13 cellular contexts compared by ENCODE assay signal in genomic region chr4:33649015-33649414, GRCh38.
DNase-seq lines count a peak whose midpoint lies in the region; ATAC-seq, FAIRE-seq and TF ChIP-seq lines count a peak whose summit lies in the region.
"Had no signal": no experiment of that assay in that cellular context is flagged by ENCODE, and none has a peak within 500 bp of the region (broad histone marks: within the 10 kb centered on the region; RNA-seq: fewer than 3 reads in every experiment).

No MANE protein-coding gene starts in this region.

- H3K9me3 ChIP-seq in RWPE2 (ENCODE audit: severe bottlenecking), result no peaks in the 10 kb centered on the region
- H3K9me3 ChIP-seq in kidney (ENCODE audit: control insufficient read depth in 1 of 2, low read length in 2 of 2), result no peaks in the 10 kb centered on the region
- H3K9me3 ChIP-seq: BLaER1 treated with 17β-estradiol and CSF1 and Interleukin-3, amounts not matched to agents 10 nM and 100 nM had no signal

- no peaks in the 10 kb centered on the region for H3K36me3 Mint-ChIP-seq in type B pancreatic cell
- H3K36me3 Mint-ChIP-seq: stimulated activated effector memory CD8-positive, alpha-beta T cell treated with anti-CD3 and anti-CD28 coated beads, Interleukin-12 subunit alpha, Interleukin-12 subunit beta, amount 100 ng/mL, for 72 hours had no signal

- no peak for FAIRE-seq in kidney (lab: Jason Lieb, UNC)

- TF ChIP-seq CTCF in RWPE2 (IDR thresholded peaks at IDR 0.05; ENCODE audit: poor library complexity, severe bottlenecking) (peak; percentile 74), fibroblast of the aortic adventitia (IDR thresholded peaks at IDR 0.05; ENCODE audit: insufficient read depth, low read length) (peak; percentile 74), type B pancreatic cell (conservative IDR thresholded peaks at IDR 0.05) (peak; percentile 59), kidney (IDR thresholded peaks at IDR 0.05; ENCODE audit: borderline replicate concordance, extremely low read depth, insufficient read depth) (no peak)

- H3K4me3 Mint-ChIP-seq in type B pancreatic cell, result no peak overlapping the region
- H3K4me3 Mint-ChIP-seq: stimulated activated effector memory CD8-positive, alpha-beta T cell treated with anti-CD3 and anti-CD28 coated beads, Interleukin-12 subunit alpha, Interleukin-12 subunit beta, amount 100 ng/mL, for 72 hours had no signal

- H3K9me3 Mint-ChIP-seq in type B pancreatic cell, result no peaks in the 10 kb centered on the region

- no peak overlapping the region for H3K27ac ChIP-seq in RWPE2 (ENCODE audit: poor library complexity, severe bottlenecking)
- H3K27ac ChIP-seq in kidney (ENCODE audit: low read depth in 2 of 2, low read length in 2 of 2), result no peak overlapping the region
- H3K27ac ChIP-seq: BLaER1 treated with 17β-estradiol and CSF1 and Interleukin-3, amounts not matched to agents 10 nM and 100 nM had no signal

- H3K36me3 ChIP-seq in RWPE2 (ENCODE audit: low read depth) (no peaks in the 10 kb centered on the region), kidney (ENCODE audit: control insufficient read depth in 1 of 2, insufficient read depth in 2 of 2, low read length in 2 of 2) (no peaks in the 10 kb centered on the region)
- H3K36me3 ChIP-seq: BLaER1 treated with 17β-estradiol and CSF1 and Interleukin-3, amounts not matched to agents 10 nM and 100 nM had no signal

- H3K4me3 ChIP-seq in RWPE2 (ENCODE audit: severe bottlenecking), result no peak overlapping the region
- no peak overlapping the region for H3K4me3 ChIP-seq in fibroblast of the aortic adventitia (ENCODE audit: low read depth, low read length)
- no peak overlapping the region for H3K4me3 ChIP-seq in kidney (ENCODE audit: low read length in 2 of 2)
- H3K4me3 ChIP-seq: BLaER1 treated with 17β-estradiol and CSF1 and Interleukin-3, amounts not matched to agents 10 nM and 100 nM had no signal

- H3K4me1 ChIP-seq in RWPE2 (ENCODE audit: insufficient read depth, poor library complexity, severe bottlenecking), result no peaks in the 10 kb centered on the region
- no peaks in the 10 kb centered on the region for H3K4me1 ChIP-seq in kidney (ENCODE audit: control insufficient read depth in 1 of 2, insufficient read depth in 1 of 2, low read depth in 1 of 2, low read length in 2 of 2)
- H3K4me1 ChIP-seq: BLaER1 treated with 17β-estradiol and CSF1 and Interleukin-3, amounts not matched to agents 10 nM and 100 nM had no signal

- ATAC-seq in RWPE2 (ENCODE audit: low read depth), result peak; percentile 44; the same call in 1 of the 3 replicates
- ATAC-seq in GM18498 (IDR thresholded peaks at IDR 0.05; ENCODE audit: unreplicated experiment), result no peak
- ATAC-seq in HG02852 (IDR thresholded peaks at IDR 0.05; ENCODE audit: unreplicated experiment), result no peak
- ATAC-seq: stimulated activated effector memory CD8-positive, alpha-beta T cell treated with anti-CD3 and anti-CD28 coated beads, Interleukin-12 subunit alpha, Interleukin-12 subunit beta, amount 100 ng/mL, for 72 hours had no signal

- H3K9ac ChIP-seq in kidney (ENCODE audit: low read length in 2 of 2), result no peak overlapping the region
- H3K9ac ChIP-seq: BLaER1 treated with 17β-estradiol and CSF1 and Interleukin-3, amounts not matched to agents 10 nM and 100 nM had no signal

- no peaks in the 10 kb centered on the region for H3K27me3 Mint-ChIP-seq in type B pancreatic cell

- peak; percentile 15 for DNase-seq in SIG-M5 treated with dmso at 0.1 percent for 504 hours (lab: John Stamatoyannopoulos, UW; ENCODE audit: unreplicated experiment)
- no peak for DNase-seq in SIG-M5 (lab: John Stamatoyannopoulos, UW)
- no peak for DNase-seq in RWPE2 (ENCODE audit: low spot score)
- DNase-seq in fibroblast of the aortic adventitia (ENCODE audit: low read depth), result peak; percentile 57
- no peak for DNase-seq in type B pancreatic cell (ENCODE audit: extremely low spot score, unreplicated experiment)
- DNase-seq in kidney, result no peak
- DNase-seq: cerebellar nuclear complex, MM.1S, Right ventricle myocardium superior had no signal

- H3K27ac Mint-ChIP-seq in type B pancreatic cell, result no peak overlapping the region
- H3K27ac Mint-ChIP-seq: stimulated activated effector memory CD8-positive, alpha-beta T cell treated with anti-CD3 and anti-CD28 coated beads, Interleukin-12 subunit alpha, Interleukin-12 subunit beta, amount 100 ng/mL, for 72 hours had no signal

- no peaks in the 10 kb centered on the region for H3K4me1 Mint-ChIP-seq in type B pancreatic cell (ENCODE audit: unreplicated experiment)
- H3K4me1 Mint-ChIP-seq: stimulated activated effector memory CD8-positive, alpha-beta T cell treated with anti-CD3 and anti-CD28 coated beads, Interleukin-12 subunit alpha, Interleukin-12 subunit beta, amount 100 ng/mL, for 72 hours had no signal

- no peaks in the 10 kb centered on the region for H3K27me3 ChIP-seq in RWPE2 (ENCODE audit: insufficient read depth, poor library complexity, severe bottlenecking)
- H3K27me3 ChIP-seq: BLaER1 treated with 17β-estradiol and CSF1 and Interleukin-3, amounts not matched to agents 10 nM and 100 nM had no signal

- intact Hi-C loops in kidney (cut with DNase I), result no loop called here

Comparison
In these comparisons a context has a peak if more than half of its experiments do, and no peak if none do; other contexts are left out.
1. DNase-seq: peak in SIG-M5 treated with dmso at 0.1 percent for 504 hours (single experiment) and fibroblast of the aortic adventitia (single experiment); none in SIG-M5 (single experiment), RWPE2 (single experiment), type B pancreatic cell (single experiment) and kidney (single experiment).